In the genomic region with DNA sequence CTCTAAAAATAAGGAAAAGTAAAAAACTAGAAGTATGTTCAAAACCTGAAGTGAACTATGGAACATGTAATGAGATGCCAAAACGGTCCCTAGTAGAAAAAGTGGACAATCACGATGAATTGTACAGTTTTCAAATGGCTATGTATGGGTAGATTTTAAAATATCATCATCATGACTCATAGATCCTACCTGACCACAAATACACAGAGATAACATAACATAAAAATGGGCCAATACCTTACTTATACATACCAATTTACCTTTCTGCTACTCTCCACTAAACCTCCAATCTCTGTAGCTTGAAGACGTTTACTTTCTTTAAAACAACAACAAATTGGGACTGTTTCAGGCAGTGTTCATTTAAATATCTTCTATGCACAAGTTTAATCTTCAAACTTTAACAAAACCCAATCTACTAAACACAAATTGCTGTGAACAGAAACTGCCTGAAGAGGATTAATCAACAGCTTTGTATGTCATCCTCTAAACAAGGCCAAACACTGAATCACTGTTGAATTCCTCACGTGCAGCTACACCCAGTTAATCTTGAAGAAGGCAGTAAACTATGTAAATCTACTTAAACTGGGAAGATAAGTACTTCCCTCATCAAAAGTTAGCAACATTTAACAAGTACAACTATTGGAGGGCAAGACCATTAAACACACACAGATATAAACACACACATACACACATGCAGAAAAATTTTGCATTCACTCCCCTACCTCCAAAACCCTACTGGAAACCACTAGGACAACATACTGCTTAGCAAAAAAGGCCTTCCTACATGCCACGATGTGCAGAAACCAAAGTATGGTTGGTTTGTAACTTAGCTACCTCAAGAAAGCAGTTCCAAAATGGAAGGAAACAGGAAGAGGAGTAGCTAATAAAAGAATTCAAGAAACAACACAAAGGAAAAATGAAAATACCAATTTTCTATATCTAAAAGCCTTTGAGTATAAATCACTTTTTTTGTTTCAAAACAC, we compare ENCODE assay signal across 13 cellular contexts.
DNase-seq lines count a peak whose midpoint lies in the region; ATAC-seq and TF ChIP-seq lines count a peak whose summit lies in the region.
"Had no signal": no experiment of that assay in that cellular context is flagged by ENCODE, and none has a peak within 500 bp of the region (broad histone marks: within the 10 kb centered on the region; RNA-seq: fewer than 3 reads in every experiment).

No MANE protein-coding gene starts in this region.

- no peak overlapping the region for H2AFZ ChIP-seq in neuronal stem cell (ENCODE audit: low read length)

- CTCF ChIA-PET in activated CD8-positive, alpha-beta T cell treated with anti-CD3 and anti-CD28 coated beads, Interleukin-2, amount 10 ng/mL, durations not matched to agents 7 days and 5 days (lab: Charles Lee) = interaction anchor here (0.9 to 6.8 kb wide), 12 partner anchors 9 to 660 kb away, joined by 3 to 44 read pairs (median 4); no protein-coding TSS in a partner anchor

- H3K9ac ChIP-seq in neuronal stem cell (ENCODE audit: low read depth, low read length, poor library complexity) = no peak overlapping the region
- H3K9ac ChIP-seq: KMS-11 had no signal

- H3K4ac ChIP-seq in neuronal stem cell (ENCODE audit: low read length) = no peak overlapping the region

- H3K23ac ChIP-seq in neuronal stem cell (ENCODE audit: low read depth, low read length, poor library complexity) = no peak overlapping the region

- no peak overlapping the region for H2BK15ac ChIP-seq in neuronal stem cell (ENCODE audit: low read length)

- no peak overlapping the region for H2AK5ac ChIP-seq in neuronal stem cell (ENCODE audit: low read depth, low read length)

- peaks cover 2% of the 10 kb centered on the region in 2 donors for H3K36me3 Mint-ChIP-seq in activated T-cell treated with anti-CD3 and anti-CD28 coated beads, Interleukin-2, amount 50 U/mL, for 72 hours (ENCODE audit: insufficient read depth in 2 of 2)
- H3K36me3 Mint-ChIP-seq in activated CD8-positive, alpha-beta T cell treated with anti-CD3 and anti-CD28 coated beads, Interleukin-2, amount 10 ng/mL, durations not matched to agents 7 days and 5 days (ENCODE audit: low read depth) = peaks cover 44% of the 10 kb centered on the region
- H3K36me3 Mint-ChIP-seq in glutamatergic neuron (ENCODE audit: unreplicated experiment) = no peaks in the 10 kb centered on the region
- H3K36me3 Mint-ChIP-seq: stimulated activated naive B cell treated with anti-CD40 and anti-IgM and Interleukin-4, amounts not matched to agents 10 μg/mL and 1 μg/mL and 100 μg/mL, for 72 hours had no signal

- H3K27me3 ChIP-seq in transverse colon = peaks cover 51% of the 10 kb centered on the region
- H3K27me3 ChIP-seq in neuronal stem cell (ENCODE audit: control insufficient read depth in 3 of 3, insufficient read depth in 3 of 3, low read depth in 1 of 3, low read length in 3 of 3) = peaks cover 0 to 36% (median 2%) of the 10 kb centered on the region in 3 experiments

- no peak overlapping the region for H3K4me2 ChIP-seq in neuronal stem cell (ENCODE audit: insufficient read depth, low read length, poor library complexity, severe bottlenecking)
- H3K4me2 ChIP-seq: KMS-11 had no signal

- no peak overlapping the region for H2BK5ac ChIP-seq in neuronal stem cell (ENCODE audit: low read length)

- 66% methylated on average over 5 of the region's 5 CpGs for WGBS in transverse colon (ENCODE audit: low coverage in 1 of 2), 2 donors
- no CpG with 5 or more reads among the region's 5 CpGs for WGBS in neuronal stem cell (ENCODE audit: extremely low coverage in 2 of 2, insufficient read length in 2 of 2, insufficient replicate concordance in 1 of 2), 2 donors

- no peak for ATAC-seq in activated T-cell treated with anti-CD3 and anti-CD28 coated beads, Interleukin-2, amount 50 U/mL, for 72 hours (replicated peaks in 1 of 2)
- ATAC-seq in activated CD8-positive, alpha-beta T cell treated with anti-CD3 and anti-CD28 coated beads, Interleukin-2, amount 10 ng/mL, durations not matched to agents 7 days and 5 days = no peak
- ATAC-seq in GM21526 (IDR thresholded peaks at IDR 0.05; ENCODE audit: low FRiP score, unreplicated experiment) = no peak
- ATAC-seq: Panc1; stimulated activated naive B cell treated with anti-CD40 and anti-IgM and Interleukin-4, amounts not matched to agents 10 μg/mL and 1 μg/mL and 100 μg/mL, for 72 hours had no signal

- H4K8ac ChIP-seq in neuronal stem cell (ENCODE audit: low read depth, low read length) = no peak overlapping the region

- intact Hi-C loops in transverse colon (cut with DNase I; ENCODE audit: low total_unique reads) = no loop called here

- H4K91ac ChIP-seq in neuronal stem cell (ENCODE audit: low read depth, low read length, poor library complexity) = no peak overlapping the region

- POLR2A ChIA-PET in activated CD8-positive, alpha-beta T cell treated with anti-CD3 and anti-CD28 coated beads, Interleukin-2, amount 10 ng/mL, durations not matched to agents 7 days and 5 days (lab: Charles Lee) = interaction anchor here (1.8 to 2.2 kb wide), 2 partner anchors 11 to 17 kb away, joined by 6 to 8 read pairs; no protein-coding TSS in a partner anchor

- H3K14ac ChIP-seq in neuronal stem cell (ENCODE audit: low read length) = no peak overlapping the region

- no peak for DNase-seq in activated T-cell treated with anti-CD3 and anti-CD28 coated beads, Interleukin-2, amount 50 U/mL, for 72 hours
- no peak for DNase-seq in activated T-cell treated with anti-CD3 and anti-CD28 coated beads, Interleukin-2, amount 50 U/mL, for 1 hour
- DNase-seq in activated CD8-positive, alpha-beta T cell treated with anti-CD3 and anti-CD28 coated beads, Interleukin-2, amount 10 ng/mL, durations not matched to agents 7 days and 5 days = no peak
- no peak for DNase-seq in glutamatergic neuron
- no peak for DNase-seq in transverse colon
- no peak for DNase-seq in T-helper 9 cell
- DNase-seq in neuronal stem cell (ENCODE audit: low spot score) = no peak
- DNase-seq: activated CD8-positive, alpha-beta memory T cell treated with anti-CD3 and anti-CD28 coated beads, Interleukin-2, amount 50 U/mL, for 48 hours; stimulated activated naive B cell treated with anti-CD40 and anti-IgM and Interleukin-4, amounts not matched to agents 10 μg/mL and 1 μg/mL and 100 μg/mL, for 72 hours had no signal

- no peak overlapping the region for H2BK12ac ChIP-seq in neuronal stem cell (ENCODE audit: low read length)

- H3K27ac ChIP-seq in transverse colon = peak overlapping the region; percentile 11 to 25 (median 22)
- no peak overlapping the region for H3K27ac ChIP-seq in neuronal stem cell (replicated peaks; ENCODE audit: low read length)
- H3K27ac ChIP-seq: C4-2B, KMS-11 had no signal

- H3K4me3 Mint-ChIP-seq in activated T-cell treated with anti-CD3 and anti-CD28 coated beads, Interleukin-2, amount 50 U/mL, for 72 hours = peak overlapping the region; percentile 86 to 97
- peak overlapping the region; percentile 59 for H3K4me3 Mint-ChIP-seq in activated CD8-positive, alpha-beta T cell treated with anti-CD3 and anti-CD28 coated beads, Interleukin-2, amount 10 ng/mL, durations not matched to agents 7 days and 5 days
- H3K4me3 Mint-ChIP-seq in glutamatergic neuron (ENCODE audit: unreplicated experiment) = peak overlapping the region; percentile 78

- no peak for TF ChIP-seq POLR2A in transverse colon (IDR thresholded peaks at IDR 0.05)

- H3K27me3 Mint-ChIP-seq in activated T-cell treated with anti-CD3 and anti-CD28 coated beads, Interleukin-2, amount 50 U/mL, for 72 hours (ENCODE audit: low read depth) = no peaks in the 10 kb centered on the region
- no peaks in the 10 kb centered on the region for H3K27me3 Mint-ChIP-seq in activated CD8-positive, alpha-beta T cell treated with anti-CD3 and anti-CD28 coated beads, Interleukin-2, amount 10 ng/mL, durations not matched to agents 7 days and 5 days (ENCODE audit: low read depth)
- H3K27me3 Mint-ChIP-seq in glutamatergic neuron (ENCODE audit: unreplicated experiment) = peaks cover 18% of the 10 kb centered on the region

- no peak overlapping the region for H3K18ac ChIP-seq in neuronal stem cell (ENCODE audit: low read length)

- TF ChIP-seq CTCF in glutamatergic neuron (IDR thresholded peaks at IDR 0.05; ENCODE audit: partially characterized antibody, unreplicated experiment) = no peak
- no peak for TF ChIP-seq CTCF in transverse colon (IDR thresholded peaks at IDR 0.05)

- H3K9me3 ChIP-seq in transverse colon (no peaks in the 10 kb centered on the region), neuronal stem cell (replicated peaks in 1 of 2; ENCODE audit: control insufficient read depth in 2 of 2, insufficient read depth in 1 of 2, low read depth in 1 of 2, low read length in 2 of 2) (peaks cover 0 to 7% of the 10 kb centered on the region in 2 donors)

- H3K79me1 ChIP-seq in neuronal stem cell (ENCODE audit: low read depth, low read length) = no peaks in the 10 kb centered on the region

- no peaks in the 10 kb centered on the region for H3K9me3 Mint-ChIP-seq in activated T-cell treated with anti-CD3 and anti-CD28 coated beads, Interleukin-2, amount 50 U/mL, for 72 hours
- no peaks in the 10 kb centered on the region for H3K9me3 Mint-ChIP-seq in activated CD8-positive, alpha-beta T cell treated with anti-CD3 and anti-CD28 coated beads, Interleukin-2, amount 10 ng/mL, durations not matched to agents 7 days and 5 days (ENCODE audit: insufficient read depth)
- H3K9me3 Mint-ChIP-seq in glutamatergic neuron (ENCODE audit: unreplicated experiment) = peaks cover 17% of the 10 kb centered on the region
- H3K9me3 Mint-ChIP-seq: stimulated activated naive B cell treated with anti-CD40 and anti-IgM and Interleukin-4, amounts not matched to agents 10 μg/mL and 1 μg/mL and 100 μg/mL, for 72 hours had no signal

- H3K4me1 Mint-ChIP-seq in activated T-cell treated with anti-CD3 and anti-CD28 coated beads, Interleukin-2, amount 50 U/mL, for 72 hours (ENCODE audit: low read depth) = peaks cover 4% of the 10 kb centered on the region
- peaks cover 57% of the 10 kb centered on the region for H3K4me1 Mint-ChIP-seq in activated CD8-positive, alpha-beta T cell treated with anti-CD3 and anti-CD28 coated beads, Interleukin-2, amount 10 ng/mL, durations not matched to agents 7 days and 5 days (ENCODE audit: low read depth)
- peaks cover 48% of the 10 kb centered on the region for H3K4me1 Mint-ChIP-seq in glutamatergic neuron (ENCODE audit: low read depth, unreplicated experiment)

- peaks cover 9 to 75% (median 12%) of the 10 kb centered on the region in 4 donors for H3K4me1 ChIP-seq in transverse colon
- H3K4me1 ChIP-seq in neuronal stem cell (ENCODE audit: control insufficient read depth in 2 of 2, insufficient read depth in 1 of 2, low read depth in 1 of 2, low read length in 2 of 2) = peaks cover 17 to 22% of the 10 kb centered on the region in 2 donors

- no peak overlapping the region for H2BK120ac ChIP-seq in neuronal stem cell (ENCODE audit: low read depth, low read length)

- no peaks in the 10 kb centered on the region for H3K36me3 ChIP-seq in transverse colon
- no peaks in the 10 kb centered on the region for H3K36me3 ChIP-seq in neuronal stem cell (replicated peaks in 1 of 2; ENCODE audit: control insufficient read depth in 2 of 2, insufficient read depth in 2 of 2, low read length in 2 of 2)

- TF ChIP-seq EP300 in transverse colon (IDR thresholded peaks at IDR 0.05; ENCODE audit: low read depth) = no peak

- peak overlapping the region; percentile 80 for H3K27ac Mint-ChIP-seq in activated T-cell treated with anti-CD3 and anti-CD28 coated beads, Interleukin-2, amount 50 U/mL, for 72 hours
- H3K27ac Mint-ChIP-seq in activated CD8-positive, alpha-beta T cell treated with anti-CD3 and anti-CD28 coated beads, Interleukin-2, amount 10 ng/mL, durations not matched to agents 7 days and 5 days = peak overlapping the region; percentile 73
- peak overlapping the region; percentile 55 for H3K27ac Mint-ChIP-seq in glutamatergic neuron (ENCODE audit: unreplicated experiment)

- no peak overlapping the region for H3K4me3 ChIP-seq in transverse colon
- H3K4me3 ChIP-seq in neuronal stem cell (ENCODE audit: low read length in 2 of 2) = no peak overlapping the region

- in situ Hi-C loops in transverse colon (cut with MboI; ENCODE audit: low pct_ligation_motif_present in 1 of 4, low pct_unique_long_range_greater_than_20kb in 1 of 4, low sequenced_read_pairs in 3 of 4) = no loop called here
